8 cellular contexts compared by ENCODE assay signal in genomic region chr22:21938071-21938822, GRCh38. TPM values are rescaled to one million over a fixed set of nuclear protein-coding genes. Genes with fewer than 3 reads are reported as not detected.
DNase-seq lines count a peak whose midpoint lies in the region; ATAC-seq and TF ChIP-seq lines count a peak whose summit lies in the region.

No MANE protein-coding gene starts in this region.

- H3K27ac ChIP-seq in OCI-LY3 (ENCODE audit: low read length) (no peak overlapping the region), mucosa of rectum (ENCODE audit: low read depth in 2 of 2, low read length in 2 of 2) (peak overlapping the region; percentile 86 to 96)

- TF ChIP-seq CTCF in OCI-LY3 (IDR thresholded peaks at IDR 0.05; ENCODE audit: low read depth, low read length) (peak; percentile 90), epithelial cell of proximal tubule (conservative IDR thresholded peaks at IDR 0.05; ENCODE audit: low read depth, low read length) (peak; percentile 91)

- H3K9ac ChIP-seq in OCI-LY3 (ENCODE audit: low read length): peak overlapping the region; percentile 52
- H3K9ac ChIP-seq in mucosa of rectum (ENCODE audit: low read depth in 1 of 2, low read length in 2 of 2): peak overlapping the region; percentile 76 to 91

- H3K4me3 ChIP-seq in OCI-LY3 (ENCODE audit: low read length): peak overlapping the region; percentile 81
- H3K4me3 ChIP-seq in epithelial cell of proximal tubule (ENCODE audit: low read depth, low read length): peak overlapping the region; percentile 65
- H3K4me3 ChIP-seq in mucosa of rectum (ENCODE audit: low read length in 2 of 2): peak overlapping the region; percentile 85 to 90

- no peaks in the 10 kb centered on the region for H3K79me2 ChIP-seq in OCI-LY3 (ENCODE audit: low read length)

- H4K20me1 ChIP-seq in OCI-LY3 (ENCODE audit: insufficient read depth, low read length): no peaks in the 10 kb centered on the region

- DNase-seq in COLO668 (lab: John Stamatoyannopoulos, UW; ENCODE audit: unreplicated experiment) (peak; percentile 94), HuH-7.5 (ENCODE audit: low spot score) (peak; percentile 90), activated T-cell treated with anti-CD3 and anti-CD28 coated beads for 48 hours (ENCODE audit: low read depth) (peak; percentile 90), epithelial cell of proximal tubule (ENCODE audit: low read depth) (no peak)
- peak; percentile 86 for DNase-seq in stimulated activated CD8-positive, alpha-beta memory T cell treated with anti-CD3 and anti-CD28 coated beads, Interleukin-4, amount 100 ng/mL, for 24 hours (ENCODE audit: low read depth)

- H2AFZ ChIP-seq in OCI-LY3 (ENCODE audit: low read depth, low read length): peak overlapping the region; percentile 78

- no peaks in the 10 kb centered on the region for H3K9me3 ChIP-seq in OCI-LY3 (ENCODE audit: insufficient read depth, low read length)
- no peaks in the 10 kb centered on the region for H3K9me3 ChIP-seq in mucosa of rectum (ENCODE audit: control insufficient read depth in 2 of 2, low read length in 2 of 2)

- H3K36me3 ChIP-seq in OCI-LY3 (replicated peaks; ENCODE audit: low read depth, low read length) (no peaks in the 10 kb centered on the region), mucosa of rectum (ENCODE audit: control insufficient read depth in 2 of 2, insufficient read depth in 2 of 2, low read length in 2 of 2) (peaks cover 3 to 6% of the 10 kb centered on the region in 2 donors)

- peak overlapping the region; percentile 75 for H3K4me2 ChIP-seq in OCI-LY3 (ENCODE audit: low read length)

- H3K27me3 ChIP-seq in OCI-LY3 (ENCODE audit: low read depth, low read length) (no peaks in the 10 kb centered on the region), mucosa of rectum (ENCODE audit: control insufficient read depth in 2 of 2, insufficient read depth in 2 of 2, low read length in 2 of 2) (no peaks in the 10 kb centered on the region)

- H3K4me1 ChIP-seq in OCI-LY3 (ENCODE audit: low read length) (peaks cover 5% of the 10 kb centered on the region; the same call in 1 of the 2 replicates), mucosa of rectum (ENCODE audit: control insufficient read depth in 2 of 2, insufficient read depth in 2 of 2, low read length in 2 of 2) (peaks cover 28% of the 10 kb centered on the region in 2 donors)

- ATAC-seq in GM21381 (IDR thresholded peaks at IDR 0.05; ENCODE audit: unreplicated experiment): peak; percentile 90

RNA-seq across cellular contexts. Expression of gene PPM1F, which starts 14.4 kb away (rescaled TPM):
- total RNA-seq in epithelial cell of proximal tubule: 25.1 and 32.7 TPM in 2 replicates

RNA-seq across cellular contexts. Expression of gene TOP3B, which starts 44.3 kb away (rescaled TPM):
- 27.9 and 30.2 TPM in 2 replicates for total RNA-seq in epithelial cell of proximal tubule
